ENCODE assay signal across 12 cellular contexts in the genomic region with DNA sequence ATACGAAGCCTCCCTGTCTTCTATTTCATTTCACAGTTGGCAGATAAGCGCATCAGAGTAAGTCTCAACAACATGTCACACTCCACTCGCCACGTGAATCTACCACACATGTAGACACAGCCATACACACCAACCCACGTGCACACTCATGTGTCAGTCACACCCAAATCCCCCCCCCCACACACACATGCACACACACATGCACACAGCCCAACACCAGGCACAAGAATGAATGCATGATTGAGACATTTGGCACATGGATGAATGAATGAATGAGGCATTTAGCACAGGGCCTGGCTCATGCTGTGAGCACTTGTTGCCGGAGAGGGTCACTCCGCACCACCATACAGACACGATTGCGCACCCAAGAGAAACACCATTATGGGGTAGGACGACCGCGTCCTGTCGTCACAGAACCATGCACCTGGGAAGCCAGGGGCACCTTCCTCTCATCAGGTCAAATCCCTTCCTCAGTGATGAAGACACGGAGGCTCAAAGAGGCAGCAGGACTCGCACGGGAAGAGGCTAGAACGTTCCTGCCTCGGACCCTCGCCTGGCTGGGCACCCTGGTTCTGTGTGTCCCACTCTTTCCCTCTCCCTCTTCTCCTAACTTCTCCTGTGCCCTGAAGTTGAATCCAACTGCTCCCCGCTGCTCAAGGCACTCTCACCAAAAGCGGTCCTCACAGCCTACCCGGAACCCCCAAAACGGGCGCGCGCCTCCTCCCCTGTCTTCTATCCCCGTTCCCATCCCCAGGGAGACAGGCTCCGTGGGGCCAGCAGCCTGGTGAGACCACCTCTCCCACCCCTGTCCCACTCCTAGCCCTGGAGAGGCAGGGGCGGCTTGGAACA. TPM values are rescaled to one million over a fixed set of nuclear protein-coding genes. Genes with fewer than 3 reads are reported as not detected.
DNase-seq lines count a peak whose midpoint lies in the region; TF ChIP-seq lines count a peak whose summit lies in the region.
"Had no signal": no experiment of that assay in that cellular context is flagged by ENCODE, and none has a peak within 500 bp of the region (broad histone marks: within the 10 kb centered on the region; RNA-seq: fewer than 3 reads in every experiment).

No MANE protein-coding gene starts in this region.

- dilution Hi-C loops in mammary epithelial cell (cut with HindIII; ENCODE audit: low sequenced_read_pairs) = loop anchor here (5.0 kb wide), 2 partner anchors 66 to 121 kb away; no protein-coding TSS in a partner anchor

- peaks cover 51% of the 10 kb centered on the region for H3K27me3 ChIP-seq in mammary epithelial cell (ENCODE audit: insufficient read depth, low read length)

- peak overlapping the region; percentile 47 for H3K4me2 ChIP-seq in mammary epithelial cell (ENCODE audit: insufficient read depth, low read depth, low read length)

- 3% methylated on average over 12 of the region's 29 CpGs for WGBS in mammary epithelial cell (ENCODE audit: low coverage, missing lambda C conversion rate)
- 13 to 16% methylated on average over 19 to 25 of the region's 29 CpGs for WGBS in mesodermal cell (ENCODE audit: insufficient coverage in 2 of 2), 2 experiments

- no peaks in the 10 kb centered on the region for H3K79me2 ChIP-seq in mammary epithelial cell (ENCODE audit: insufficient read depth, low read length)

- CTCF ChIA-PET in mammary epithelial cell (lab: Charles Lee; ENCODE audit: low non-redundant PET) = no interaction called here

- in situ Hi-C loops in mammary epithelial cell (cut with MboI; ENCODE audit: low sequenced_read_pairs in 2 of 2) = no loop called here

- H3K4me1 ChIP-seq in mammary epithelial cell (ENCODE audit: insufficient read depth, low read length) (no peaks in the 10 kb centered on the region), mesodermal cell (ENCODE audit: control insufficient read depth, insufficient read depth, low read length, poor library complexity, severe bottlenecking) (peaks cover 33% of the 10 kb centered on the region)

- no peak for TF ChIP-seq CTCF in mammary epithelial cell (conservative IDR thresholded peaks at IDR 0.05 in 1 of 2, IDR thresholded peaks at IDR 0.05 in 1 of 2; ENCODE audit: extremely low read depth in 1 of 2, insufficient read depth in 1 of 2, low read depth in 1 of 2, low read length in 2 of 2)

- DNase-seq in stimulated activated CD4-positive, alpha-beta T cell treated with anti-CD3 and anti-CD28 coated beads, Interleukin-2, amount 100 ng/mL, for 4 hours (ENCODE audit: low read depth) = peak; percentile 14
- DNase-seq in stimulated activated CD4-positive, alpha-beta T cell treated with anti-CD3 and anti-CD28 coated beads, Interleukin-12 subunit alpha, Interleukin-12 subunit beta, amount 100 ng/mL, for 4 hours = no peak
- no peak for DNase-seq in mammary epithelial cell
- DNase-seq in cerebellum (ENCODE audit: low spot score) = no peak
- DNase-seq in NOMO-1 treated with DMSO at 0.1 percent for 48 hours (lab: John Stamatoyannopoulos, UW; ENCODE audit: unreplicated experiment) = no peak
- no peak for DNase-seq in globus pallidus (ENCODE audit: low spot score)
- DNase-seq in activated CD4-positive, CD25-positive, alpha-beta regulatory T cell (lab: John Stamatoyannopoulos, UW) = no peak
- DNase-seq: activated CD8-positive, alpha-beta memory T cell treated with anti-CD3 and anti-CD28 coated beads, Interleukin-2, amount 50 U/mL, for 4 hours; GDM1; left lung; NCI-H2107 had no signal

- H3K9ac ChIP-seq in mammary epithelial cell (ENCODE audit: insufficient read depth, low read length) = no peak overlapping the region

- H2AFZ ChIP-seq in mammary epithelial cell (ENCODE audit: low read depth, low read length) = no peak overlapping the region

- BruUV-seq in mammary epithelial cell (replicated peaks; lab: Mats Ljungman, UMichigan) = no TSS peak

- H3K36me3 ChIP-seq in mammary epithelial cell (ENCODE audit: insufficient read depth, low read length) (no peaks in the 10 kb centered on the region), mesodermal cell (ENCODE audit: control insufficient read depth, insufficient read depth, low read length) (peaks cover 45% of the 10 kb centered on the region)
- H3K36me3 ChIP-seq: left lung had no signal

- H4K20me1 ChIP-seq in mammary epithelial cell (ENCODE audit: insufficient read depth, low read length) = no peaks in the 10 kb centered on the region

- H3K27ac ChIP-seq in mammary epithelial cell (ENCODE audit: insufficient read depth, low read depth, low read length) = no peak overlapping the region
- no peak overlapping the region for H3K27ac ChIP-seq in mesodermal cell (ENCODE audit: low read depth, low read length, severe bottlenecking)
- H3K27ac ChIP-seq: left lung had no signal

- intact Hi-C loops in mammary epithelial cell (cut with micrococcal nuclease) = no loop called here

- H3K9me3 ChIP-seq in mammary epithelial cell (replicated peaks; ENCODE audit: insufficient read depth, low read length) (no peaks in the 10 kb centered on the region), mesodermal cell (ENCODE audit: control insufficient read depth, low read length) (no peaks in the 10 kb centered on the region)
- H3K9me3 ChIP-seq: left lung had no signal

- H3K4me3 ChIP-seq in mammary epithelial cell (replicated peaks in 1 of 3; ENCODE audit: insufficient read depth in 1 of 3, low read depth in 2 of 3, low read length in 3 of 3) (peak overlapping the region in 1 of 3 experiments; percentile 41), mesodermal cell (ENCODE audit: extremely low read depth, insufficient read depth, low read length, poor library complexity, severe bottlenecking) (peak overlapping the region; percentile 79)

RNA-seq across cellular contexts. Expression of gene MEIS3, which starts 1.4 kb away (rescaled TPM):
- total RNA-seq in mammary epithelial cell (10 to 100 TPM in 1 of 2 donors, 1 to 10 TPM in 1; 7.0 to 25.9 TPM), cerebellum (36.2 TPM)
- 3.3 TPM for polyA plus RNA-seq in mammary epithelial cell
- 4.6 TPM for polyA minus RNA-seq in mammary epithelial cell
- 114 TPM for polyA plus RNA-seq in mesodermal cell (2013, experiment 1 of 2)
- 97.4 TPM for polyA plus RNA-seq in mesodermal cell (2013, experiment 2 of 2)

RNA-seq across cellular contexts. Expression of gene SLC8A2, which starts 53.7 kb away (rescaled TPM):
- total RNA-seq in mammary epithelial cell (under 1 TPM; under 0.01 to 0.19 TPM), cerebellum (26.5 TPM)
- 0.07 TPM for polyA plus RNA-seq in mammary epithelial cell
- not detected for polyA minus RNA-seq in mammary epithelial cell
- 2.1 TPM for polyA plus RNA-seq in mesodermal cell (2013, experiment 1 of 2)
- polyA plus RNA-seq in mesodermal cell (2013, experiment 2 of 2) = 2.6 TPM

Comparison
In these comparisons a context has a peak if more than half of its experiments do, and no peak if none do; other contexts are left out.
1. RNA of gene SLC8A2, which starts 53.7 kb away (total RNA-seq): 26.5 TPM in cerebellum (single experiment); under 0.01 to 0.19 TPM in mammary epithelial cell; every median in the first group is over 10 times any median in the second.